ENCODE assay signal across 8 cellular contexts in genomic region chr4:183659029-183659870, GRCh38. TPM values are rescaled to one million over a fixed set of nuclear protein-coding genes. Genes with fewer than 3 reads are reported as not detected.
A peak's percentile ranks its signal among the peaks of the same experiment; 100 is the strongest.
DNase-seq lines count a peak whose midpoint lies in the region; ATAC-seq and TF ChIP-seq lines count a peak whose summit lies in the region.

Gene RWDD4 (minus strand): TSS chr4:183659185. CDS start chr4:183658952, 233 bp downstream.
Gene TRAPPC11 (plus strand): TSS chr4:183659293. CDS start chr4:183663868, 4,575 bp downstream.

- TF ChIP-seq CTCF in coronary artery (IDR thresholded peaks at IDR 0.05), result no peak

- H3K4me2 ChIP-seq in BLaER1 treated with 17β-estradiol and CSF1 and Interleukin-3, amounts not matched to agents 10 nM and 100 nM, result peak within 1 kb of the TSS; percentile 81 to 99 (median 91)

- DNase-seq in GM19240 (ENCODE audit: insufficient read length, low spot score) (peak; percentile 88), NCI-H526 (lab: John Stamatoyannopoulos, UW) (peak; percentile 93 to 94), coronary artery (ENCODE audit: low spot score) (peak; percentile 99), left colon (peak; percentile 97 to 99)
- DNase-seq in activated CD4-positive, alpha-beta T cell treated with anti-CD3 and anti-CD28 coated beads, Interleukin-2, amount 10 ng/mL, durations not matched to agents 24 days and 14 days, result peak; percentile 98
- peak; percentile 96 for DNase-seq in stimulated activated CD4-positive, alpha-beta T cell treated with anti-CD3 and anti-CD28 coated beads, Interleukin-1b, Interleukin-23, amount 100 ng/mL, for 48 hours

- peaks cover 13 to 44% (median 29%) of the 10 kb centered on the region in 11 experiments for H3K36me3 ChIP-seq in BLaER1 treated with 17β-estradiol and CSF1 and Interleukin-3, amounts not matched to agents 10 nM and 100 nM

- peak within 1 kb of the TSS; percentile 73 to 92 (median 86) for H3K4me3 ChIP-seq in BLaER1 treated with 17β-estradiol and CSF1 and Interleukin-3, amounts not matched to agents 10 nM and 100 nM
- peak within 1 kb of the TSS; percentile 78 for H3K4me3 ChIP-seq in coronary artery

- no peaks in the 10 kb centered on the region for H3K27me3 Mint-ChIP-seq in activated CD4-positive, alpha-beta T cell treated with anti-CD3 and anti-CD28 coated beads, Interleukin-2, amount 10 ng/mL, durations not matched to agents 24 days and 14 days

- H3K4me3 Mint-ChIP-seq in activated CD4-positive, alpha-beta T cell treated with anti-CD3 and anti-CD28 coated beads, Interleukin-2, amount 10 ng/mL, durations not matched to agents 24 days and 14 days, result peak within 1 kb of the TSS; percentile 82

- peaks cover 24 to 33% (median 26%) of the 10 kb centered on the region in 10 experiments for H3K4me1 ChIP-seq in BLaER1 treated with 17β-estradiol and CSF1 and Interleukin-3, amounts not matched to agents 10 nM and 100 nM

- H3K9ac ChIP-seq in BLaER1 treated with 17β-estradiol and CSF1 and Interleukin-3, amounts not matched to agents 10 nM and 100 nM, result peak within 1 kb of the TSS; percentile 89 to 96 (median 93)

- intact Hi-C loops in activated CD4-positive, alpha-beta T cell treated with anti-CD3 and anti-CD28 coated beads, Interleukin-2, amount 10 ng/mL, durations not matched to agents 24 days and 14 days (cut with micrococcal nuclease), result loop anchor here (1.0 to 5.0 kb wide), 4 partner anchors 155 to 1166 kb away; partner anchors contain the start of genes ACSL1, CDKN2AIP and CENPU
- intact Hi-C loops in left colon (cut with DNase I, micrococcal nuclease), result no loop called here

- peak within 1 kb of the TSS; percentile 77 to 97 (median 92) for H3K27ac ChIP-seq in BLaER1 treated with 17β-estradiol and CSF1 and Interleukin-3, amounts not matched to agents 10 nM and 100 nM
- H3K27ac ChIP-seq in coronary artery, result peak within 1 kb of the TSS; percentile 86 to 96

- peaks cover 30% of the 10 kb centered on the region for H3K4me1 Mint-ChIP-seq in activated CD4-positive, alpha-beta T cell treated with anti-CD3 and anti-CD28 coated beads, Interleukin-2, amount 10 ng/mL, durations not matched to agents 24 days and 14 days

- H3K27me3 ChIP-seq in BLaER1 treated with 17β-estradiol and CSF1 and Interleukin-3, amounts not matched to agents 10 nM and 100 nM, result no peaks in the 10 kb centered on the region

- peaks cover 14% of the 10 kb centered on the region for H3K36me3 Mint-ChIP-seq in activated CD4-positive, alpha-beta T cell treated with anti-CD3 and anti-CD28 coated beads, Interleukin-2, amount 10 ng/mL, durations not matched to agents 24 days and 14 days (ENCODE audit: low read depth)

- H3K9me3 ChIP-seq in BLaER1 treated with 17β-estradiol and CSF1 and Interleukin-3, amounts not matched to agents 10 nM and 100 nM (replicated peaks in 1 of 11), result no peaks in the 10 kb centered on the region

- H4K20me1 ChIP-seq in BLaER1 treated with 17β-estradiol and CSF1 and Interleukin-3, amounts not matched to agents 10 nM and 100 nM, result peaks cover 0 to 21% (median 6%) of the 10 kb centered on the region in 11 experiments; a peak in 8 of 22 replicates

- H3K27ac Mint-ChIP-seq in activated CD4-positive, alpha-beta T cell treated with anti-CD3 and anti-CD28 coated beads, Interleukin-2, amount 10 ng/mL, durations not matched to agents 24 days and 14 days, result peak within 1 kb of the TSS; percentile 96

- ATAC-seq in HG03460 (IDR thresholded peaks at IDR 0.05; ENCODE audit: unreplicated experiment), result peak; percentile 99
- peak; percentile 99 for ATAC-seq in left colon

- H3K9me3 Mint-ChIP-seq in activated CD4-positive, alpha-beta T cell treated with anti-CD3 and anti-CD28 coated beads, Interleukin-2, amount 10 ng/mL, durations not matched to agents 24 days and 14 days, result no peaks in the 10 kb centered on the region

RNA-seq across cellular contexts. Expression of gene RWDD4, which starts in this region (rescaled TPM):
- 27.3 and 31.5 TPM in 2 replicates for total RNA-seq in activated CD4-positive, alpha-beta T cell treated with anti-CD3 and anti-CD28 coated beads, Interleukin-2, amount 10 ng/mL, durations not matched to agents 24 days and 14 days
- 10 to 100 TPM; 17.3 to 17.6 TPM for total RNA-seq in left colon

RNA-seq across cellular contexts. Expression of gene TRAPPC11, which starts in this region (rescaled TPM):
- 26.3 and 33.4 TPM in 2 replicates for total RNA-seq in activated CD4-positive, alpha-beta T cell treated with anti-CD3 and anti-CD28 coated beads, Interleukin-2, amount 10 ng/mL, durations not matched to agents 24 days and 14 days
- 10 to 100 TPM; 29.9 to 32.2 TPM for total RNA-seq in left colon

Comparison
In these comparisons a context has a peak if more than half of its experiments do, and no peak if none do; other contexts are left out.
1. Peak in every context shown above with its lines: DNase-seq, ATAC-seq, H3K4me3 ChIP-seq and H3K27ac ChIP-seq.